Comparison of ENCODE assay signal across 1 cellular context in the genomic region with DNA sequence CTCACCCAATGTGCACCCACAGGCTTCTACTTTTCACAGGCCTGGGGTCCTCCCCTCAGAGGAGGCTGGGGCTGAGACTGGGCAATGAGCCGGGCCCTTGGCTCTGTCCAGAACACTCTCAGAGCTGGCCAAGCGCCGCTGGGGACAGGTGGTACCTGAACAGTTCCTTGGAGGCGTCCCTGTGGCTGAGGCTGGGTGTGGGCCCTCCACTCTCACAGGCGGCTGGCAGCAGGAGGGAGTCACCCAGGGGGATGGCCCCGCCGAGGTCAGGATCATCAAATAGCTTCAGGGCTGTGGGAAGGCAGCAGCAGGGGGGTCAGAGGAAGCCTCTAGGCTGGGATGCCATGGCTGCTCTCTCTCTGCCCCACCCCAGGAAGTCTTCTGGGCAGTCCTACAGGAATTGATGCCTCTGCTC.
TF ChIP-seq lines count a peak whose summit lies in the region.

No MANE protein-coding gene starts in this region.

TF ChIP-seq in HepG2, 621 proteins besides CTCF, POLR2A, EP300 and RAD21:
- TF ChIP-seq, protein P1, sequence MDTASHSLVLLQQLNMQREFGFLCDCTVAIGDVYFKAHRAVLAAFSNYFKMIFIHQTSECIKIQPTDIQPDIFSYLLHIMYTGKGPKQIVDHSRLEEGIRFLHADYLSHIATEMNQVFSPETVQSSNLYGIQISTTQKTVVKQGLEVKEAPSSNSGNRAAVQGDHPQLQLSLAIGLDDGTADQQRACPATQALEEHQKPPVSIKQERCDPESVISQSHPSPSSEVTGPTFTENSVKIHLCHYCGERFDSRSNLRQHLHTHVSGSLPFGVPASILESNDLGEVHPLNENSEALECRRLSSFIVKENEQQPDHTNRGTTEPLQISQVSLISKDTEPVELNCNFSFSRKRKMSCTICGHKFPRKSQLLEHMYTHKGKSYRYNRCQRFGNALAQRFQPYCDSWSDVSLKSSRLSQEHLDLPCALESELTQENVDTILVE (CRISPR knock-in tag; IDR thresholded peaks at IDR 0.05): no peak
- no peak for TF ChIP-seq REL (CRISPR knock-in tag; conservative IDR thresholded peaks at IDR 0.05)
- TF ChIP-seq, protein P2, sequence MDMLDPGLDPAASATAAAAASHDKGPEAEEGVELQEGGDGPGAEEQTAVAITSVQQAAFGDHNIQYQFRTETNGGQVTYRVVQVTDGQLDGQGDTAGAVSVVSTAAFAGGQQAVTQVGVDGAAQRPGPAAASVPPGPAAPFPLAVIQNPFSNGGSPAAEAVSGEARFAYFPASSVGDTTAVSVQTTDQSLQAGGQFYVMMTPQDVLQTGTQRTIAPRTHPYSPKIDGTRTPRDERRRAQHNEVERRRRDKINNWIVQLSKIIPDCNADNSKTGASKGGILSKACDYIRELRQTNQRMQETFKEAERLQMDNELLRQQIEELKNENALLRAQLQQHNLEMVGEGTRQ (IDR thresholded peaks at IDR 0.05; ENCODE audit: low read depth, low read length): no peak
- TF ChIP-seq, protein P2 (CRISPR knock-in tag; IDR thresholded peaks at IDR 0.05; ENCODE audit: borderline replicate concordance): no peak
- TF ChIP-seq FOXA1 (IDR thresholded peaks at IDR 0.05): no peak
- no peak for TF ChIP-seq FOXA1 (CRISPR knock-in tag; IDR thresholded peaks at IDR 0.05)
- no peak for TF ChIP-seq EEA1 (CRISPR knock-in tag; IDR thresholded peaks at IDR 0.05; ENCODE audit: borderline replicate concordance)
- TF ChIP-seq ZNF230 (CRISPR knock-in tag; IDR thresholded peaks at IDR 0.05): no peak
